In genomic region chr1:54680387-54680786, GRCh38 we compare ENCODE assay signal across 36 cellular contexts. TPM values are rescaled to one million over a fixed set of nuclear protein-coding genes. Genes with fewer than 3 reads are reported as not detected.
"Had no signal": no experiment of that assay in that cellular context is flagged by ENCODE, and none has a peak within 500 bp of the region (broad histone marks: within the 10 kb centered on the region; RNA-seq: fewer than 3 reads in every experiment).

No MANE protein-coding gene starts in this region.

- H3K4me1 Mint-ChIP-seq: activated CD4-positive, alpha-beta T cell treated with anti-CD3 and anti-CD28 coated beads for 36 hours; activated CD4-positive, alpha-beta T cell treated with anti-CD3 and anti-CD28 coated beads, Interleukin-2, amount 10 ng/mL, durations not matched to agents 24 days and 14 days; activated CD8-positive, alpha-beta memory T cell treated with anti-CD3 and anti-CD28 coated beads, Interleukin-2, amount 10 ng/mL, durations not matched to agents 7 days and 5 days; activated naive CD4-positive, alpha-beta T cell treated with anti-CD3 and anti-CD28 coated beads, Interleukin-2, amount 50 U/mL, for 24 hours; activated naive CD8-positive, alpha-beta T cell treated with anti-CD3 and anti-CD28 coated beads for 36 hours; activated naive CD8-positive, alpha-beta T cell treated with anti-CD3 and anti-CD28 coated beads, Interleukin-2, amount 50 U/mL, for 24 hours had no signal

- DNase-seq: activated CD4-positive, alpha-beta memory T cell treated with anti-CD3 and anti-CD28 coated beads for 36 hours; activated CD4-positive, alpha-beta T cell treated with anti-CD3 and anti-CD28 coated beads for 36 hours; activated CD4-positive, alpha-beta T cell treated with anti-CD3 and anti-CD28 coated beads, Interleukin-2, amount 10 ng/mL, durations not matched to agents 24 days and 14 days; activated CD4-positive, CD25-positive, alpha-beta regulatory T cell; activated CD4-positive, CD25-positive, alpha-beta regulatory T cell treated with anti-CD3 and anti-CD28 coated beads, Interleukin-2, amount 50 U/mL, for 72 hours; activated CD8-positive, alpha-beta memory T cell treated with anti-CD3 and anti-CD28 coated beads, Interleukin-2, amount 10 ng/mL, durations not matched to agents 7 days and 5 days; activated CD8-positive, alpha-beta memory T cell treated with anti-CD3 and anti-CD28 coated beads, Interleukin-2, amount 50 U/mL, for 4 hours; activated CD8-positive, alpha-beta T cell treated with anti-CD3 and anti-CD28 coated beads, Interleukin-2, amount 10 ng/mL, durations not matched to agents 7 days and 5 days; activated effector memory CD4-positive, alpha-beta T cell treated with anti-CD3 and anti-CD28 coated beads, Interleukin-2, amount 50 U/mL, for 16 hours; activated naive CD4-positive, alpha-beta T cell treated with anti-CD3 and anti-CD28 coated beads for 36 hours; activated naive CD8-positive, alpha-beta T cell treated with anti-CD3 and anti-CD28 coated beads for 36 hours; activated naive CD8-positive, alpha-beta T cell treated with anti-CD3 and anti-CD28 coated beads, Interleukin-2, amount 50 U/mL, for 24 hours; activated T-cell treated with anti-CD3 and anti-CD28 coated beads, Interleukin-2, amount 50 U/mL, for 1 hour; activated T-cell treated with anti-CD3 and anti-CD28 coated beads, Interleukin-2, amount 50 U/mL, for 48 hours; adrenal gland; amygdala; aorta; body of pancreas; central memory CD4-positive, alpha-beta T cell; cerebellar nuclear complex; effector CD4-positive, alpha-beta T cell; effector memory CD8-positive, alpha-beta T cell; erythroblast; foreskin keratinocyte; gastrocnemius medialis; glutamatergic neuron; T-helper 2 cell had no signal

- H3K27ac Mint-ChIP-seq: activated CD4-positive, alpha-beta memory T cell treated with anti-CD3 and anti-CD28 coated beads for 36 hours; activated CD4-positive, alpha-beta T cell treated with anti-CD3 and anti-CD28 coated beads for 36 hours; activated CD4-positive, alpha-beta T cell treated with anti-CD3 and anti-CD28 coated beads, Interleukin-2, amount 10 ng/mL, durations not matched to agents 24 days and 14 days; activated CD8-positive, alpha-beta memory T cell treated with anti-CD3 and anti-CD28 coated beads, Interleukin-2, amount 10 ng/mL, durations not matched to agents 7 days and 5 days; activated CD8-positive, alpha-beta T cell treated with anti-CD3 and anti-CD28 coated beads, Interleukin-2, amount 10 ng/mL, durations not matched to agents 7 days and 5 days; activated naive CD4-positive, alpha-beta T cell treated with anti-CD3 and anti-CD28 coated beads for 36 hours; activated naive CD4-positive, alpha-beta T cell treated with anti-CD3 and anti-CD28 coated beads, Interleukin-2, amount 50 U/mL, for 24 hours; activated naive CD8-positive, alpha-beta T cell treated with anti-CD3 and anti-CD28 coated beads for 36 hours; activated naive CD8-positive, alpha-beta T cell treated with anti-CD3 and anti-CD28 coated beads, Interleukin-2, amount 50 U/mL, for 24 hours; activated T-helper 1 cell treated with anti-CD3 and anti-CD28 coated beads, Interleukin-12 subunit alpha, Interleukin-12 subunit beta, Interleukin-2, Interleukin-4 antibody, amounts not matched to agents 30 ng/mL and 10 ng/mL and 1 ng/mL, durations not matched to agents 14 hours and 24 hours and 36 hours; activated T-helper 2 cell treated with anti-CD3 and anti-CD28 coated beads, Interferon-gamma antibody, Interleukin-2, Interleukin-4, amounts not matched to agents 10 μg/mL and 5 μg/mL and 100 μg/mL, durations not matched to agents 14 hours and 24 hours and 36 hours; dendritic cell treated with granulocyte-macrophage colony-stimulating factor and Interleukin-4, amounts not matched to agents 40 ng/mL and 50 ng/mL, for 4 days had no signal

- H3K36me3 ChIP-seq: adrenal gland, cardiac muscle cell, gastrocnemius medialis had no signal

- H3K9me3 ChIP-seq: adrenal gland, body of pancreas, esophagus muscularis mucosa, gastrocnemius medialis had no signal

- H3K36me3 Mint-ChIP-seq: activated CD4-positive, alpha-beta memory T cell treated with anti-CD3 and anti-CD28 coated beads for 36 hours; activated CD8-positive, alpha-beta memory T cell treated with anti-CD3 and anti-CD28 coated beads, Interleukin-2, amount 10 ng/mL, durations not matched to agents 7 days and 5 days; activated naive CD4-positive, alpha-beta T cell treated with anti-CD3 and anti-CD28 coated beads, Interleukin-2, amount 50 U/mL, for 24 hours; activated naive CD8-positive, alpha-beta T cell treated with anti-CD3 and anti-CD28 coated beads for 36 hours had no signal

- ATAC-seq: activated CD4-positive, alpha-beta T cell treated with anti-CD3 and anti-CD28 coated beads for 36 hours; activated CD8-positive, alpha-beta memory T cell treated with anti-CD3 and anti-CD28 coated beads, Interleukin-2, amount 10 ng/mL, durations not matched to agents 7 days and 5 days; activated naive CD8-positive, alpha-beta T cell treated with anti-CD3 and anti-CD28 coated beads, Interleukin-2, amount 50 U/mL, for 24 hours; body of pancreas; effector memory CD8-positive, alpha-beta T cell; foreskin keratinocyte; gastrocnemius medialis had no signal

- H3K4me3 Mint-ChIP-seq: activated CD4-positive, alpha-beta memory T cell treated with anti-CD3 and anti-CD28 coated beads for 36 hours; activated CD4-positive, alpha-beta T cell treated with anti-CD3 and anti-CD28 coated beads for 36 hours; activated CD4-positive, alpha-beta T cell treated with anti-CD3 and anti-CD28 coated beads, Interleukin-2, amount 10 ng/mL, durations not matched to agents 24 days and 14 days; activated CD8-positive, alpha-beta memory T cell treated with anti-CD3 and anti-CD28 coated beads, Interleukin-2, amount 10 ng/mL, durations not matched to agents 7 days and 5 days; activated CD8-positive, alpha-beta T cell treated with anti-CD3 and anti-CD28 coated beads, Interleukin-2, amount 10 ng/mL, durations not matched to agents 7 days and 5 days; activated naive CD4-positive, alpha-beta T cell treated with anti-CD3 and anti-CD28 coated beads for 36 hours; activated naive CD4-positive, alpha-beta T cell treated with anti-CD3 and anti-CD28 coated beads, Interleukin-2, amount 50 U/mL, for 24 hours; activated naive CD8-positive, alpha-beta T cell treated with anti-CD3 and anti-CD28 coated beads for 36 hours; activated naive CD8-positive, alpha-beta T cell treated with anti-CD3 and anti-CD28 coated beads, Interleukin-2, amount 50 U/mL, for 24 hours; activated T-helper 1 cell treated with anti-CD3 and anti-CD28 coated beads, Interleukin-12 subunit alpha, Interleukin-12 subunit beta, Interleukin-2, Interleukin-4 antibody, amounts not matched to agents 30 ng/mL and 10 ng/mL and 1 ng/mL, durations not matched to agents 14 hours and 24 hours and 36 hours; dendritic cell treated with granulocyte-macrophage colony-stimulating factor and Interleukin-4, amounts not matched to agents 40 ng/mL and 50 ng/mL, for 4 days; effector memory CD8-positive, alpha-beta T cell had no signal

- H3K27me3 ChIP-seq: adrenal gland, body of pancreas, cardiac muscle cell, esophagus muscularis mucosa, gastrocnemius medialis had no signal

- H3K4me3 ChIP-seq: adrenal gland, body of pancreas, cardiac muscle cell, coronary artery, esophagus muscularis mucosa, gastrocnemius medialis had no signal

- H3K4me1 ChIP-seq: adrenal gland, body of pancreas, foreskin keratinocyte, gastrocnemius medialis had no signal

- H3K27me3 Mint-ChIP-seq: activated CD4-positive, alpha-beta memory T cell treated with anti-CD3 and anti-CD28 coated beads for 36 hours; activated CD4-positive, alpha-beta T cell treated with anti-CD3 and anti-CD28 coated beads for 36 hours; activated CD4-positive, alpha-beta T cell treated with anti-CD3 and anti-CD28 coated beads, Interleukin-2, amount 10 ng/mL, durations not matched to agents 24 days and 14 days; activated naive CD4-positive, alpha-beta T cell treated with anti-CD3 and anti-CD28 coated beads, Interleukin-2, amount 50 U/mL, for 24 hours; activated naive CD8-positive, alpha-beta T cell treated with anti-CD3 and anti-CD28 coated beads for 36 hours; activated naive CD8-positive, alpha-beta T cell treated with anti-CD3 and anti-CD28 coated beads, Interleukin-2, amount 50 U/mL, for 24 hours; dendritic cell treated with granulocyte-macrophage colony-stimulating factor and Interleukin-4, amounts not matched to agents 40 ng/mL and 50 ng/mL, for 4 days; effector memory CD8-positive, alpha-beta T cell had no signal

- H3K9me3 Mint-ChIP-seq: activated CD4-positive, alpha-beta memory T cell treated with anti-CD3 and anti-CD28 coated beads for 36 hours; activated CD4-positive, alpha-beta T cell treated with anti-CD3 and anti-CD28 coated beads, Interleukin-2, amount 10 ng/mL, durations not matched to agents 24 days and 14 days; activated naive CD4-positive, alpha-beta T cell treated with anti-CD3 and anti-CD28 coated beads for 36 hours; activated naive CD4-positive, alpha-beta T cell treated with anti-CD3 and anti-CD28 coated beads, Interleukin-2, amount 50 U/mL, for 24 hours; activated naive CD8-positive, alpha-beta T cell treated with anti-CD3 and anti-CD28 coated beads for 36 hours; activated naive CD8-positive, alpha-beta T cell treated with anti-CD3 and anti-CD28 coated beads, Interleukin-2, amount 50 U/mL, for 24 hours; activated T-helper 1 cell treated with anti-CD3 and anti-CD28 coated beads, Interleukin-12 subunit alpha, Interleukin-12 subunit beta, Interleukin-2, Interleukin-4 antibody, amounts not matched to agents 30 ng/mL and 10 ng/mL and 1 ng/mL, durations not matched to agents 14 hours and 24 hours and 36 hours; activated T-helper 2 cell treated with anti-CD3 and anti-CD28 coated beads, Interferon-gamma antibody, Interleukin-2, Interleukin-4, amounts not matched to agents 10 μg/mL and 5 μg/mL and 100 μg/mL, durations not matched to agents 14 hours and 24 hours and 36 hours; dendritic cell treated with granulocyte-macrophage colony-stimulating factor and Interleukin-4, amounts not matched to agents 40 ng/mL and 50 ng/mL, for 4 days; effector memory CD8-positive, alpha-beta T cell had no signal

- H3K27ac ChIP-seq: adrenal gland, body of pancreas, cardiac muscle cell, coronary artery, esophagus muscularis mucosa, foreskin keratinocyte, gastrocnemius medialis had no signal

RNA-seq across cellular contexts. Expression of gene MROH7, which starts 38.8 kb away (rescaled TPM):
- total RNA-seq: activated CD8-positive, alpha-beta memory T cell treated with anti-CD3 and anti-CD28 coated beads for 36 hours; activated CD8-positive, alpha-beta memory T cell treated with anti-CD3 and anti-CD28 coated beads, Interleukin-2, amount 10 ng/mL, durations not matched to agents 7 days and 5 days; activated CD8-positive, alpha-beta T cell treated with anti-CD3 and anti-CD28 coated beads, Interleukin-2, amount 10 ng/mL, durations not matched to agents 7 days and 5 days; activated T-helper 1 cell treated with anti-CD3 and anti-CD28 coated beads, Interleukin-12 subunit alpha, Interleukin-12 subunit beta, Interleukin-2, Interleukin-4 antibody, amounts not matched to agents 30 ng/mL and 10 ng/mL and 1 ng/mL, durations not matched to agents 14 hours and 24 hours and 36 hours; foreskin keratinocyte had no signal
- polyA plus RNA-seq: foreskin keratinocyte had no signal

RNA-seq across cellular contexts. Expression of gene FAM151A, which starts 57.1 kb away (rescaled TPM):
- total RNA-seq: activated CD4-positive, alpha-beta memory T cell treated with anti-CD3 and anti-CD28 coated beads for 36 hours; activated CD4-positive, alpha-beta T cell treated with anti-CD3 and anti-CD28 coated beads for 36 hours; activated CD4-positive, alpha-beta T cell treated with anti-CD3 and anti-CD28 coated beads, Interleukin-2, amount 10 ng/mL, durations not matched to agents 24 days and 14 days; activated CD8-positive, alpha-beta memory T cell treated with anti-CD3 and anti-CD28 coated beads for 36 hours; activated CD8-positive, alpha-beta memory T cell treated with anti-CD3 and anti-CD28 coated beads, Interleukin-2, amount 10 ng/mL, durations not matched to agents 7 days and 5 days; activated CD8-positive, alpha-beta T cell treated with anti-CD3 and anti-CD28 coated beads, Interleukin-2, amount 10 ng/mL, durations not matched to agents 7 days and 5 days; activated naive CD4-positive, alpha-beta T cell treated with anti-CD3 and anti-CD28 coated beads for 36 hours; activated naive CD8-positive, alpha-beta T cell treated with anti-CD3 and anti-CD28 coated beads for 36 hours; activated T-helper 1 cell treated with anti-CD3 and anti-CD28 coated beads, Interleukin-12 subunit alpha, Interleukin-12 subunit beta, Interleukin-2, Interleukin-4 antibody, amounts not matched to agents 30 ng/mL and 10 ng/mL and 1 ng/mL, durations not matched to agents 14 hours and 24 hours and 36 hours; activated T-helper 2 cell treated with anti-CD3 and anti-CD28 coated beads, Interferon-gamma antibody, Interleukin-2, Interleukin-4, amounts not matched to agents 10 μg/mL and 5 μg/mL and 100 μg/mL, durations not matched to agents 14 hours and 24 hours and 36 hours; aorta; body of pancreas; esophagus muscularis mucosa; foreskin keratinocyte; gastrocnemius medialis; T-helper 1 cell treated with Interleukin-12 subunit alpha and Interleukin-12 subunit beta and Interleukin-4 antibody, amounts not matched to agents 30 ng/mL and 1 ng/mL, for 36 hours had no signal
